ENCODE assay signal across 8 cellular contexts in genomic region chr17:55577011-55577586, GRCh38.
DNase-seq lines count a peak whose midpoint lies in the region; ATAC-seq and TF ChIP-seq lines count a peak whose summit lies in the region.

No MANE protein-coding gene starts in this region.

- H3K36me3 Mint-ChIP-seq in activated naive CD4-positive, alpha-beta T cell treated with anti-CD3 and anti-CD28 coated beads, Interleukin-2, amount 10 ng/mL, durations not matched to agents 7 days and 5 days: no peaks in the 10 kb centered on the region

- no peak for TF ChIP-seq CTCF in GM10266 (IDR thresholded peaks at IDR 0.05; ENCODE audit: control insufficient read depth, insufficient read depth, low read depth, missing control alignments)

- CTCF ChIA-PET in activated naive CD4-positive, alpha-beta T cell treated with anti-CD3 and anti-CD28 coated beads, Interleukin-2, amount 10 ng/mL, durations not matched to agents 7 days and 5 days (lab: Charles Lee): interaction anchor here (1.3 to 1.6 kb wide), 3 partner anchors 25 to 141 kb away, joined by 3 to 6 read pairs (median 4); no protein-coding TSS in a partner anchor

- DNase-seq in NOMO-1 (lab: John Stamatoyannopoulos, UW; ENCODE audit: unreplicated experiment in 2 of 2): peak; percentile 47 to 69
- peak; percentile 70 for DNase-seq in activated naive CD4-positive, alpha-beta T cell treated with anti-CD3 and anti-CD28 coated beads, Interleukin-2, amount 10 ng/mL, durations not matched to agents 7 days and 5 days
- DNase-seq in iris pigment epithelial cell (ENCODE audit: low read depth): peak; percentile 96
- peak; percentile 57 for DNase-seq in stimulated activated CD4-positive, alpha-beta T cell treated with anti-CD3 and anti-CD28 coated beads, Interleukin-4, amount 100 ng/mL, for 24 hours
- no peak for DNase-seq in GM10266 (ENCODE audit: extremely low spot score)
- no peak for DNase-seq in NCI-H2081 treated with DMSO at 0.1 percent for 48 hours (lab: John Stamatoyannopoulos, UW)

- H3K4me1 Mint-ChIP-seq in activated naive CD4-positive, alpha-beta T cell treated with anti-CD3 and anti-CD28 coated beads, Interleukin-2, amount 10 ng/mL, durations not matched to agents 7 days and 5 days: peaks cover 3% of the 10 kb centered on the region

- H3K9me3 Mint-ChIP-seq in activated naive CD4-positive, alpha-beta T cell treated with anti-CD3 and anti-CD28 coated beads, Interleukin-2, amount 10 ng/mL, durations not matched to agents 7 days and 5 days: no peaks in the 10 kb centered on the region

- ATAC-seq in GM18498 (IDR thresholded peaks at IDR 0.05; ENCODE audit: unreplicated experiment) (peak; percentile 74), HG02623 (IDR thresholded peaks at IDR 0.05; ENCODE audit: unreplicated experiment) (peak; percentile 58)

- no peak overlapping the region for H3K27ac Mint-ChIP-seq in activated naive CD4-positive, alpha-beta T cell treated with anti-CD3 and anti-CD28 coated beads, Interleukin-2, amount 10 ng/mL, durations not matched to agents 7 days and 5 days

- H3K27me3 Mint-ChIP-seq in activated naive CD4-positive, alpha-beta T cell treated with anti-CD3 and anti-CD28 coated beads, Interleukin-2, amount 10 ng/mL, durations not matched to agents 7 days and 5 days: no peaks in the 10 kb centered on the region

- H3K4me3 Mint-ChIP-seq in activated naive CD4-positive, alpha-beta T cell treated with anti-CD3 and anti-CD28 coated beads, Interleukin-2, amount 10 ng/mL, durations not matched to agents 7 days and 5 days: no peak overlapping the region

Comparison
In these comparisons a context has a peak if more than half of its experiments do, and no peak if none do; other contexts are left out.
1. DNase-seq: peak in NOMO-1 (2 of 2), activated naive CD4-positive, alpha-beta T cell treated with anti-CD3 and anti-CD28 coated beads, Interleukin-2, amount 10 ng/mL, durations not matched to agents 7 days and 5 days (single experiment), iris pigment epithelial cell (single experiment) and stimulated activated CD4-positive, alpha-beta T cell treated with anti-CD3 and anti-CD28 coated beads, Interleukin-4, amount 100 ng/mL, for 24 hours (single experiment); none in GM10266 (single experiment) and NCI-H2081 treated with DMSO at 0.1 percent for 48 hours (single experiment).